In genomic region chr10:96038476-96039387, GRCh38 we compare ENCODE assay signal across 20 cellular contexts. TPM values are rescaled to one million over a fixed set of nuclear protein-coding genes. Genes with fewer than 3 reads are reported as not detected.
DNase-seq lines count a peak whose midpoint lies in the region; ATAC-seq and TF ChIP-seq lines count a peak whose summit lies in the region.
"Had no signal": no experiment of that assay in that cellular context is flagged by ENCODE, and none has a peak within 500 bp of the region (broad histone marks: within the 10 kb centered on the region; RNA-seq: fewer than 3 reads in every experiment).

No MANE protein-coding gene starts in this region.

- H3K27me3 ChIP-seq in SJCRH30 (no peaks in the 10 kb centered on the region), foreskin keratinocyte (peaks cover 4% of the 10 kb centered on the region)
- H3K27me3 ChIP-seq: hepatocyte, neutrophil, Peyer's patch had no signal

- H3K4me1 ChIP-seq in SJCRH30: peaks cover 14% of the 10 kb centered on the region
- H3K4me1 ChIP-seq in foreskin keratinocyte: no peaks in the 10 kb centered on the region

- ATAC-seq in foreskin keratinocyte (no peak), GM18520 (IDR thresholded peaks at IDR 0.05; ENCODE audit: unreplicated experiment) (no peak), GM21360 (IDR thresholded peaks at IDR 0.05; ENCODE audit: unreplicated experiment) (no peak)
- ATAC-seq: activated CD4-positive, alpha-beta T cell treated with anti-CD3 and anti-CD28 coated beads for 36 hours; esophagus mucosa had no signal

- H3K9me3 ChIP-seq in SJCRH30 (replicated peaks): no peaks in the 10 kb centered on the region
- H3K9me3 ChIP-seq: neutrophil, Peyer's patch, SJSA1 had no signal

- DNase-seq in ELF-1 (ENCODE audit: low read depth, low spot score) (peak; percentile 35), H4 (ENCODE audit: low spot score) (peak; percentile 6), SJCRH30 (peak; percentile 71 to 85), foreskin keratinocyte (peak; percentile 37 to 68), iPS-NIHi7 (ENCODE audit: extremely low spot score) (no peak)
- DNase-seq: activated CD4-positive, alpha-beta T cell treated with anti-CD3 and anti-CD28 coated beads for 36 hours; activated naive CD4-positive, alpha-beta T cell treated with anti-CD3 and anti-CD28 coated beads, Interleukin-2, amount 50 U/mL, for 16 hours; caudate nucleus; CD4-positive, alpha-beta T cell; GF-D8; NCI-H2081 treated with DMSO at 0.1 percent for 48 hours; Peyer's patch; stimulated activated CD4-positive, alpha-beta T cell treated with anti-CD3 and anti-CD28 coated beads, Interleukin-4, amount 100 ng/mL, for 1 hour; stimulated activated naive CD4-positive, alpha-beta T cell treated with Interleukin-2 at 50 U/mL for 16 hours had no signal

- no peak overlapping the region for H3K4me3 ChIP-seq in SJCRH30
- H3K4me3 ChIP-seq: hepatocyte, Peyer's patch, SJSA1 had no signal

- H3K27ac ChIP-seq in SJCRH30 (peak overlapping the region; percentile 30), foreskin keratinocyte (no peak overlapping the region)
- H3K27ac ChIP-seq: hepatocyte, neutrophil, Peyer's patch, SJSA1 had no signal

- no peak for TF ChIP-seq CTCF in foreskin keratinocyte (conservative IDR thresholded peaks at IDR 0.05)

- H3K36me3 ChIP-seq in SJCRH30: no peaks in the 10 kb centered on the region
- H3K36me3 ChIP-seq: neutrophil, Peyer's patch had no signal

RNA-seq across cellular contexts. Expression of gene CCNJ, which starts 4.7 kb away (rescaled TPM):
- total RNA-seq in H4 (2014; rRNA removed; shearing (Covaris generic)): 5.0 and 6.6 TPM in 2 replicates
- 11.2 and 11.9 TPM in 2 replicates for total RNA-seq in SJCRH30 (2014; rRNA removed; shearing (Covaris generic))
- total RNA-seq in foreskin keratinocyte: 7.9 and 8.5 TPM in 2 replicates
- polyA plus RNA-seq in foreskin keratinocyte: 1.9 and 2.3 TPM in 2 replicates
